Comparison of ENCODE assay signal across 8 cellular contexts in genomic region chr3:185935465-185936263, GRCh38. TPM values are rescaled to one million over a fixed set of nuclear protein-coding genes. Genes with fewer than 3 reads are reported as not detected.
A peak's percentile ranks its signal among the peaks of the same experiment; 100 is the strongest.
DNase-seq lines count a peak whose midpoint lies in the region; ATAC-seq and TF ChIP-seq lines count a peak whose summit lies in the region.

No MANE protein-coding gene starts in this region.

- peak overlapping the region; percentile 97; the same call in 1 of the 2 replicates for H3K27ac ChIP-seq in HUES64 (ENCODE audit: low read depth, low read length)
- peak overlapping the region; percentile 99 for H3K27ac ChIP-seq in mammary epithelial cell (ENCODE audit: insufficient read depth, low read depth, low read length)
- H3K27ac ChIP-seq in muscle layer of colon (ENCODE audit: low read depth, low read length), result no peak overlapping the region

- H3K27me3 ChIP-seq in BJ (ENCODE audit: control insufficient read depth, insufficient read depth, low read length) (no peaks in the 10 kb centered on the region), HUES64 (ENCODE audit: insufficient read depth, low read length) (no peaks in the 10 kb centered on the region), mammary epithelial cell (ENCODE audit: insufficient read depth, low read length) (no peaks in the 10 kb centered on the region), muscle layer of colon (ENCODE audit: control insufficient read depth in 1 of 2, insufficient read depth in 2 of 2, low read length in 2 of 2) (no peaks in the 10 kb centered on the region)

- TSS peak; percentile 85 for BruUV-seq in mammary epithelial cell (replicated peaks; lab: Mats Ljungman, UMichigan)

- intact Hi-C loops in mammary epithelial cell (cut with micrococcal nuclease), result loop anchor here (2.0 to 10.0 kb wide), 3 partner anchors 113 to 278 kb away; no protein-coding TSS in a partner anchor

- WGBS in HUES64, result under 1% methylated on average over 10 of the region's 11 CpGs
- 3% methylated on average over 11 of the region's 11 CpGs for WGBS in mammary epithelial cell (ENCODE audit: low coverage, missing lambda C conversion rate)

- H3K9me3 ChIP-seq in HUES64 (ENCODE audit: insufficient read depth, low read depth, low read length), result no peaks in the 10 kb centered on the region
- H3K9me3 ChIP-seq in mammary epithelial cell (replicated peaks; ENCODE audit: insufficient read depth, low read length), result no peaks in the 10 kb centered on the region
- H3K9me3 ChIP-seq in muscle layer of colon (ENCODE audit: low read length), result no peaks in the 10 kb centered on the region

- H3K4me3 ChIP-seq in BJ (ENCODE audit: low read depth, low read length) (peak overlapping the region; percentile 74), HUES64 (ENCODE audit: low read length) (peak overlapping the region; percentile 89), mammary epithelial cell (replicated peaks in 1 of 3; ENCODE audit: insufficient read depth in 1 of 3, low read depth in 2 of 3, low read length in 3 of 3) (peak overlapping the region; percentile 87 to 100 (median 98)), muscle layer of colon (ENCODE audit: low read depth in 1 of 2, low read length in 2 of 2) (peak overlapping the region; percentile 85 to 92)

- no peak overlapping the region for H2AFZ ChIP-seq in mammary epithelial cell (ENCODE audit: low read depth, low read length)

- no peak for DNase-seq in BJ (ENCODE audit: low read depth)
- DNase-seq in mammary epithelial cell, result peak; percentile 37
- no peak for DNase-seq in middle frontal gyrus (ENCODE audit: extremely low spot score, low spot score)
- no peak for DNase-seq in midbrain (lab: John Stamatoyannopoulos, UW)
- no peak for DNase-seq in effector CD4-positive, alpha-beta T cell

- POLR2A ChIA-PET in BJ (lab: Charles Lee), result interaction anchor here (0.6 to 0.7 kb wide), 2 partner anchors 175 to 568 kb away, joined by 3 to 7 read pairs; no protein-coding TSS in a partner anchor

- peaks cover 55% of the 10 kb centered on the region for H4K20me1 ChIP-seq in mammary epithelial cell (ENCODE audit: insufficient read depth, low read length)

- H3K4me1 ChIP-seq in HUES64 (ENCODE audit: insufficient read depth, low read length) (peaks cover 36% of the 10 kb centered on the region), mammary epithelial cell (ENCODE audit: insufficient read depth, low read length) (peaks cover 26% of the 10 kb centered on the region), muscle layer of colon (ENCODE audit: insufficient read depth, low read length) (peaks cover 44% of the 10 kb centered on the region)

- in situ Hi-C loops in mammary epithelial cell (cut with MboI; ENCODE audit: low sequenced_read_pairs in 2 of 2), result no loop called here

- ATAC-seq in HG02973 (IDR thresholded peaks at IDR 0.05; ENCODE audit: unreplicated experiment), result no peak

- dilution Hi-C loops in mammary epithelial cell (cut with HindIII; ENCODE audit: low sequenced_read_pairs), result no loop called here

- peaks cover 72% of the 10 kb centered on the region for H3K79me2 ChIP-seq in mammary epithelial cell (ENCODE audit: insufficient read depth, low read length)

- H3K36me3 ChIP-seq in BJ (ENCODE audit: control insufficient read depth, insufficient read depth, low read length) (no peaks in the 10 kb centered on the region), HUES64 (ENCODE audit: insufficient read depth, low read length) (peaks cover 31% of the 10 kb centered on the region), mammary epithelial cell (ENCODE audit: insufficient read depth, low read length) (peaks cover 5% of the 10 kb centered on the region), muscle layer of colon (ENCODE audit: insufficient read depth, low read length) (no peaks in the 10 kb centered on the region)

- TF ChIP-seq CTCF in BJ (IDR thresholded peaks at IDR 0.05; ENCODE audit: insufficient read depth, low read depth, low read length) (no peak), mammary epithelial cell (conservative IDR thresholded peaks at IDR 0.05 in 1 of 2, IDR thresholded peaks at IDR 0.05 in 1 of 2; ENCODE audit: extremely low read depth in 1 of 2, insufficient read depth in 1 of 2, low read depth in 1 of 2, low read length in 2 of 2) (no peak)

- peak overlapping the region; percentile 99 for H3K9ac ChIP-seq in HUES64 (ENCODE audit: low read depth, low read length)
- H3K9ac ChIP-seq in mammary epithelial cell (ENCODE audit: insufficient read depth, low read length), result peak overlapping the region; percentile 100
- H3K9ac ChIP-seq in muscle layer of colon (ENCODE audit: low read length), result peak overlapping the region; percentile 100

- peak overlapping the region; percentile 89 for H3K4me2 ChIP-seq in mammary epithelial cell (ENCODE audit: insufficient read depth, low read depth, low read length)

- CTCF ChIA-PET in BJ (lab: Yijun Ruan, JAX), result interaction anchor here (0.7 to 1.4 kb wide), 3 partner anchors 10 to 275 kb away, joined by 3 to 5 read pairs (median 3); no protein-coding TSS in a partner anchor
- CTCF ChIA-PET in mammary epithelial cell (lab: Charles Lee; ENCODE audit: low non-redundant PET), result interaction anchor here (0.5 kb wide), 1 partner anchor 104 kb away, joined by 3 read pairs; no protein-coding TSS in a partner anchor

RNA-seq across cellular contexts. Expression of gene TRA2B, which starts 2.1 kb away (rescaled TPM):
- 129 and 163 TPM in 2 replicates for polyA plus RNA-seq in BJ (2011; rRNA removed)
- polyA minus RNA-seq in BJ (2011; rRNA and poly(A)+ RNA removed), result 122 and 206 TPM in 2 replicates
- polyA plus RNA-seq in HUES64 (2013, experiment 1 of 2), result 244 TPM
- 229 TPM for polyA plus RNA-seq in HUES64 (2013, experiment 2 of 2)
- 100 to 1,000 TPM; 117 to 151 TPM for total RNA-seq in mammary epithelial cell
- 130 TPM for polyA plus RNA-seq in mammary epithelial cell
- polyA minus RNA-seq in mammary epithelial cell, result 210 TPM
